Comparison of ENCODE assay signal across 13 cellular contexts in the genomic region with DNA sequence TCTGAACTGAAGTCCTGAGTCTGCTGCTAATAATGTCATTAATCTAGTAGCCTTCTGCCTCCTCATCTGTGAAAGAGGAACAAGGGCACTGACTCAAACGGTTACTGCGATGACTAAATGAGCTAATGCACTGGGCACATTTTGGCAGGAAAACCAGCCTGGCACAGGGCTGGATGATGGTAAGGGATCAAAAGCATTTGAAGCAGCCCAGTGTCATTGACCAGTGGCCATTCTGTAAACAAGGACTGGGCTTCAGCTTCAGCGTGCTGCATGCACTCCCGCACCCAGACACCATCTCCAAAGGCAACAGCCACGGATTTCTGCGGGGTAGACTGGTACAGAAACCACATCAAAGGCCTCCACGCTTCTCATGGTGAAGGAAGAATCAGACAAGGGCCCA. TPM values are rescaled to one million over a fixed set of nuclear protein-coding genes. Genes with fewer than 3 reads are reported as not detected.
DNase-seq lines count a peak whose midpoint lies in the region; ATAC-seq, FAIRE-seq and TF ChIP-seq lines count a peak whose summit lies in the region.
"Had no signal": no experiment of that assay in that cellular context is flagged by ENCODE, and none has a peak within 500 bp of the region (broad histone marks: within the 10 kb centered on the region; RNA-seq: fewer than 3 reads in every experiment).

No MANE protein-coding gene starts in this region.

- no peaks in the 10 kb centered on the region for H3K36me3 ChIP-seq in astrocyte (ENCODE audit: insufficient read depth, low read length)
- peaks cover 0 to 4% of the 10 kb centered on the region in 2 donors for H3K36me3 ChIP-seq in left lung
- H3K36me3 ChIP-seq in PC-9 (ENCODE audit: low read depth): no peaks in the 10 kb centered on the region

- no peaks in the 10 kb centered on the region for H3K79me2 ChIP-seq in astrocyte (ENCODE audit: insufficient read depth, low read length)
- H3K79me2 ChIP-seq in PC-9 (ENCODE audit: low read depth): no peaks in the 10 kb centered on the region

- H3K9ac ChIP-seq in astrocyte (ENCODE audit: low read length): no peak overlapping the region

- 67 to 84% methylated on average over 7 of the region's 7 CpGs for WGBS in lower leg skin, 2 donors

- CTCF ChIA-PET in PC-9 (lab: Charles Lee): no interaction called here

- FAIRE-seq in GM18507 (lab: Jason Lieb, UNC) (peak; percentile 36), astrocyte (lab: Jason Lieb, UNC) (no peak)

- H4K20me1 ChIP-seq in astrocyte (ENCODE audit: insufficient read depth, low read length) (no peaks in the 10 kb centered on the region), PC-9 (ENCODE audit: insufficient read depth) (no peaks in the 10 kb centered on the region)

- peaks cover 26% of the 10 kb centered on the region for H3K36me3 Mint-ChIP-seq in astrocyte (ENCODE audit: low read depth, unreplicated experiment)
- peaks cover 3 to 8% (median 8%) of the 10 kb centered on the region in 3 donors for H3K36me3 Mint-ChIP-seq in immature natural killer cell

- no peak for TF ChIP-seq POLR2A in lower leg skin (IDR thresholded peaks at IDR 0.05)

- no peak for TF ChIP-seq CTCF in astrocyte (IDR thresholded peaks at IDR 0.05; ENCODE audit: insufficient read depth, low read depth, low read length)
- no peak for TF ChIP-seq CTCF in left lung (IDR thresholded peaks at IDR 0.05)
- no peak for TF ChIP-seq CTCF in PC-9 (conservative IDR thresholded peaks at IDR 0.05)
- no peak for TF ChIP-seq CTCF in lower leg skin (IDR thresholded peaks at IDR 0.05)

- peak; percentile 44 for ATAC-seq in left lung

- H3K27me3 ChIP-seq in astrocyte (ENCODE audit: insufficient read depth, low read length): no peaks in the 10 kb centered on the region
- no peaks in the 10 kb centered on the region for H3K27me3 ChIP-seq in left lung
- H3K27me3 ChIP-seq in PC-9 (ENCODE audit: insufficient read depth, low read depth): no peaks in the 10 kb centered on the region
- H3K27me3 ChIP-seq: spleen had no signal

- no peaks in the 10 kb centered on the region for H3F3A ChIP-seq in PC-9 (ENCODE audit: insufficient read depth, low read depth)

- DNase-seq in A172 (ENCODE audit: low spot score) (peak; percentile 59), GM18507 (ENCODE audit: extremely low spot score, insufficient read length, low read depth) (no peak), astrocyte (ENCODE audit: low read depth) (peak; percentile 23), left lung (no peak), PC-9 (no peak), immature natural killer cell (no peak), NCI-H2227 (lab: John Stamatoyannopoulos, UW; ENCODE audit: unreplicated experiment) (no peak), lower leg skin (ENCODE audit: low spot score in 2 of 2) (no peak)
- DNase-seq: activated CD4-positive, alpha-beta T cell treated with anti-CD3 and anti-CD28 coated beads for 1 hour; activated T-cell treated with anti-CD3 and anti-CD28 coated beads, Interleukin-2, amount 50 U/mL, for 48 hours; NCI-H1092; spleen had no signal

- H3K27ac ChIP-seq in astrocyte (ENCODE audit: low read depth, low read length) (no peak overlapping the region), left lung (no peak overlapping the region), PC-9 (no peak overlapping the region)
- H3K27ac ChIP-seq: spleen had no signal

- intact Hi-C loops in left lung (cut with DNase I): no loop called here
- intact Hi-C loops in PC-9 (cut with micrococcal nuclease; ENCODE audit: unreplicated experiment): no loop called here
- intact Hi-C loops in lower leg skin (cut with DNase I; ENCODE audit: low total_unique reads): no loop called here

- H3K4me1 Mint-ChIP-seq in astrocyte (ENCODE audit: low read depth, unreplicated experiment) (peaks cover 47% of the 10 kb centered on the region), immature natural killer cell (peaks cover 16% of the 10 kb centered on the region in 2 donors)

- H3K4me3 ChIP-seq in astrocyte (ENCODE audit: insufficient read depth, low read depth, low read length) (no peak overlapping the region), left lung (no peak overlapping the region), PC-9 (no peak overlapping the region), lower leg skin (ENCODE audit: low read depth, poor library complexity, severe bottlenecking) (no peak overlapping the region)
- H3K4me3 ChIP-seq: spleen had no signal

- peaks cover 4% of the 10 kb centered on the region for H3K4me1 ChIP-seq in astrocyte (ENCODE audit: insufficient read depth, low read length)
- H3K4me1 ChIP-seq in left lung: no peaks in the 10 kb centered on the region
- H3K4me1 ChIP-seq in PC-9 (replicated peaks; ENCODE audit: insufficient read depth): peaks cover 5% of the 10 kb centered on the region; the same call in 1 of the 2 replicates

- no TSS peak for BruUV-seq in PC-9 (replicated peaks; lab: Mats Ljungman, UMichigan)

- H3K27me3 Mint-ChIP-seq in astrocyte (ENCODE audit: low read depth, unreplicated experiment): no peaks in the 10 kb centered on the region
- H3K27me3 Mint-ChIP-seq in immature natural killer cell (ENCODE audit: low read depth in 3 of 3): peaks cover 0 to 8% (median 8%) of the 10 kb centered on the region in 3 donors

- no peaks in the 10 kb centered on the region for H3K9me2 ChIP-seq in PC-9 (ENCODE audit: insufficient read depth)

- H3K27ac Mint-ChIP-seq in astrocyte (ENCODE audit: unreplicated experiment): peak overlapping the region; percentile 55
- no peak overlapping the region for H3K27ac Mint-ChIP-seq in immature natural killer cell
- H3K27ac Mint-ChIP-seq: dendritic cell treated with granulocyte-macrophage colony-stimulating factor and Interleukin-4, amounts not matched to agents 40 ng/mL and 50 ng/mL, for 4 days had no signal

- H2AFZ ChIP-seq in astrocyte (ENCODE audit: low read depth, low read length) (no peak overlapping the region), PC-9 (no peak overlapping the region)

- H3K9me3 ChIP-seq in astrocyte (ENCODE audit: insufficient read depth, low read depth, low read length) (no peaks in the 10 kb centered on the region), left lung (no peaks in the 10 kb centered on the region), PC-9 (ENCODE audit: insufficient read depth, low read depth) (no peaks in the 10 kb centered on the region; the same call in 1 of the 2 replicates)
- H3K9me3 ChIP-seq: spleen had no signal

- no peak overlapping the region for H3K4me3 Mint-ChIP-seq in astrocyte (ENCODE audit: unreplicated experiment)
- no peak overlapping the region for H3K4me3 Mint-ChIP-seq in immature natural killer cell
- H3K4me3 Mint-ChIP-seq: dendritic cell treated with granulocyte-macrophage colony-stimulating factor and Interleukin-4, amounts not matched to agents 40 ng/mL and 50 ng/mL, for 4 days had no signal

- POLR2A ChIA-PET in PC-9 (lab: Charles Lee; ENCODE audit: unreplicated experiment): no interaction called here

- H3K4me2 ChIP-seq in astrocyte (ENCODE audit: low read length): no peak overlapping the region
- no peak overlapping the region for H3K4me2 ChIP-seq in PC-9

- H3K9me3 Mint-ChIP-seq in astrocyte (ENCODE audit: unreplicated experiment) (no peaks in the 10 kb centered on the region), immature natural killer cell (no peaks in the 10 kb centered on the region)
- H3K9me3 Mint-ChIP-seq: dendritic cell treated with granulocyte-macrophage colony-stimulating factor and Interleukin-4, amounts not matched to agents 40 ng/mL and 50 ng/mL, for 4 days had no signal

RNA-seq across cellular contexts. Expression of gene GCNT4, which starts 8.0 kb away (rescaled TPM):
- 0.05 and 0.19 TPM in 2 replicates for total RNA-seq in A172 (2014; rRNA removed; shearing (Covaris generic))
- total RNA-seq in astrocyte: 9.0 and 9.4 TPM in 2 replicates
- total RNA-seq in left lung: 1 to 10 TPM; 1.7 to 3.6 TPM
- total RNA-seq in PC-9 (2021): 1.1 and 1.4 TPM in 2 replicates
- under 1 TPM in 2 of 3 donors, not detected in 1; 0.03 to 0.10 TPM for polyA plus RNA-seq in immature natural killer cell
- total RNA-seq in lower leg skin: 1 to 10 TPM; 2.6 to 5.5 (median 3.5) TPM

Comparison
In these comparisons a context has a peak if more than half of its experiments do, and no peak if none do; other contexts are left out.
1. DNase-seq: peak in A172 (single experiment) and astrocyte (single experiment); none in GM18507 (single experiment), left lung (0 of 2), PC-9 (0 of 2), immature natural killer cell (0 of 3), NCI-H2227 (single experiment) and lower leg skin (0 of 2).